Comparison of ENCODE assay signal across 11 cellular contexts in genomic region chr11:128412847-128413791, GRCh38.
A peak's percentile ranks its signal among the peaks of the same experiment; 100 is the strongest.
DNase-seq lines count a peak whose midpoint lies in the region; ATAC-seq, FAIRE-seq and TF ChIP-seq lines count a peak whose summit lies in the region.
"Had no signal": no experiment of that assay in that cellular context is flagged by ENCODE, and none has a peak within 500 bp of the region (broad histone marks: within the 10 kb centered on the region; RNA-seq: fewer than 3 reads in every experiment).

No MANE protein-coding gene starts in this region.

- H3K9ac ChIP-seq in astrocyte (ENCODE audit: low read length) = no peak overlapping the region

- no peaks in the 10 kb centered on the region for H3K79me2 ChIP-seq in astrocyte (ENCODE audit: insufficient read depth, low read length)

- FAIRE-seq in GM18507 (lab: Jason Lieb, UNC) (peak; percentile 91), astrocyte (lab: Jason Lieb, UNC) (no peak)

- H3K4me3 Mint-ChIP-seq in astrocyte (ENCODE audit: unreplicated experiment) = no peak overlapping the region

- no peak overlapping the region for H2AFZ ChIP-seq in astrocyte (ENCODE audit: low read depth, low read length)

- H4K20me1 ChIP-seq in astrocyte (ENCODE audit: insufficient read depth, low read length) = no peaks in the 10 kb centered on the region

- H3K4me3 ChIP-seq in astrocyte (ENCODE audit: insufficient read depth, low read depth, low read length) = no peak overlapping the region
- H3K4me3 ChIP-seq in esophagus squamous epithelium = no peak overlapping the region
- H3K4me3 ChIP-seq: smooth muscle cell, upper lobe of right lung had no signal

- H3K36me3 ChIP-seq in astrocyte (ENCODE audit: insufficient read depth, low read length) (no peaks in the 10 kb centered on the region), esophagus squamous epithelium (no peaks in the 10 kb centered on the region)
- H3K36me3 ChIP-seq: upper lobe of right lung had no signal

- intact Hi-C loops in esophagus squamous epithelium (cut with DNase I) = no loop called here

- no peak for TF ChIP-seq POLR2A in esophagus squamous epithelium (IDR thresholded peaks at IDR 0.05)

- CTCF ChIA-PET in RWPE1 (lab: Yijun Ruan, JAX) = interaction anchor here (0.7 kb wide), 1 partner anchor 241 kb away, joined by 3 read pairs; no protein-coding TSS in a partner anchor

- WGBS in esophagus squamous epithelium, 2 donors = 66 to 67% methylated on average over 4 of the region's 4 CpGs

- POLR2A ChIA-PET in RWPE1 (lab: Yijun Ruan, JAX; ENCODE audit: low non-redundant PET) = no interaction called here

- H3K4me1 Mint-ChIP-seq in astrocyte (ENCODE audit: low read depth, unreplicated experiment) = peaks cover 30% of the 10 kb centered on the region

- no peaks in the 10 kb centered on the region for H3K9me3 ChIP-seq in astrocyte (ENCODE audit: insufficient read depth, low read depth, low read length)
- no peaks in the 10 kb centered on the region for H3K9me3 ChIP-seq in esophagus squamous epithelium
- H3K9me3 ChIP-seq: upper lobe of right lung had no signal

- H3K4me1 ChIP-seq in astrocyte (ENCODE audit: insufficient read depth, low read length) = peaks cover 22% of the 10 kb centered on the region
- peaks cover 0 to 10% (median 0%) of the 10 kb centered on the region in 3 donors for H3K4me1 ChIP-seq in esophagus squamous epithelium

- no peaks in the 10 kb centered on the region for H3K27me3 Mint-ChIP-seq in astrocyte (ENCODE audit: low read depth, unreplicated experiment)

- H3K27ac ChIP-seq in astrocyte (ENCODE audit: low read depth, low read length) (no peak overlapping the region), RWPE1 (no peak overlapping the region), esophagus squamous epithelium (no peak overlapping the region)
- H3K27ac ChIP-seq: upper lobe of right lung, VCaP had no signal

- no peak overlapping the region for H3K27ac Mint-ChIP-seq in astrocyte (ENCODE audit: unreplicated experiment)

- peak; percentile 77 for ATAC-seq in HG03108 (IDR thresholded peaks at IDR 0.05; ENCODE audit: unreplicated experiment)
- ATAC-seq: upper lobe of right lung had no signal

- H3K4me2 ChIP-seq in astrocyte (ENCODE audit: low read length) = no peak overlapping the region
- H3K4me2 ChIP-seq: smooth muscle cell had no signal

- H3K36me3 Mint-ChIP-seq in astrocyte (ENCODE audit: low read depth, unreplicated experiment) = no peaks in the 10 kb centered on the region

- DNase-seq in GM18507 (ENCODE audit: extremely low spot score, insufficient read length, low read depth) (peak; percentile 23), GM20000 (ENCODE audit: low spot score) (peak; percentile 44), astrocyte (ENCODE audit: low read depth) (peak; percentile 19), ecto neural progenitor cell (ENCODE audit: low spot score) (no peak), NCI-H2029 (lab: John Stamatoyannopoulos, UW) (no peak), RWPE1 (ENCODE audit: low spot score) (no peak), esophagus squamous epithelium (lab: John Stamatoyannopoulos, UW) (no peak)
- DNase-seq: upper lobe of right lung had no signal

- no peaks in the 10 kb centered on the region for H3K9me3 Mint-ChIP-seq in astrocyte (ENCODE audit: unreplicated experiment)

- no peaks in the 10 kb centered on the region for H3K27me3 ChIP-seq in astrocyte (ENCODE audit: insufficient read depth, low read length)
- no peaks in the 10 kb centered on the region for H3K27me3 ChIP-seq in esophagus squamous epithelium
- H3K27me3 ChIP-seq: upper lobe of right lung had no signal

- TF ChIP-seq CTCF in GM20000 (IDR thresholded peaks at IDR 0.05; ENCODE audit: extremely low read depth, missing control alignments) (no peak), astrocyte (IDR thresholded peaks at IDR 0.05; ENCODE audit: insufficient read depth, low read depth, low read length) (no peak), RWPE1 (conservative IDR thresholded peaks at IDR 0.05; ENCODE audit: low read depth) (no peak), esophagus squamous epithelium (IDR thresholded peaks at IDR 0.05) (no peak)

Comparison
In these comparisons a context has a peak if more than half of its experiments do, and no peak if none do; other contexts are left out.
1. DNase-seq: peak in GM18507 (single experiment), GM20000 (single experiment) and astrocyte (single experiment); none in ecto neural progenitor cell (single experiment), NCI-H2029 (single experiment), RWPE1 (single experiment) and esophagus squamous epithelium (single experiment).